15 cellular contexts compared by ENCODE assay signal in the genomic region with DNA sequence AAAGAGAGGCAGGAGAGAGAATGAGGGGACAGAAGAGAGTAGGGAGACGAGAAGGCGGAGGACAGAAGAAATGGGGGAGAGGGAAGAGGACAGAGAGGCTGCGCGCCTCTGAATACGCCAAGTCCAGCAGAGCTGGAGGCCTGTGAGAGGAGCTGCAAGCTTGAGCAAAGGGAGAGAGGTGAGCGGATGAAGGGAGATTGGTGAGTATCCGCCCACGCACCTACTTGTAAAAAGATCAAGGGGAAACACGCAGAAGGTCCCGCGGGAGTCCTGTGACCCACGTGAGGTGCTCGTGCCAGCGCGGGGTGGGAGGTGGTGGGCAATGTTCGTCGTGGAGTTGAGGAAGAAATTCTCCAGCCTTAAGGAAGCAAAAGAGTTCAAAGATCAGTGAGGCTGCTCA. TPM values are rescaled to one million over a fixed set of nuclear protein-coding genes. Genes with fewer than 3 reads are reported as not detected.
DNase-seq lines count a peak whose midpoint lies in the region; ATAC-seq and TF ChIP-seq lines count a peak whose summit lies in the region.
"Had no signal": no experiment of that assay in that cellular context is flagged by ENCODE, and none has a peak within 500 bp of the region (broad histone marks: within the 10 kb centered on the region; RNA-seq: fewer than 3 reads in every experiment).

No MANE protein-coding gene starts in this region.

- no peaks in the 10 kb centered on the region for H3K27me3 Mint-ChIP-seq in MCF 10A (ENCODE audit: insufficient read depth, unreplicated experiment)
- peaks cover 58% of the 10 kb centered on the region for H3K27me3 Mint-ChIP-seq in stimulated activated naive CD8-positive, alpha-beta T cell treated with anti-CD3 and anti-CD28 coated beads, Interleukin-15, amount 100 ng/mL, for 72 hours

- H3K4me1 ChIP-seq in breast epithelium (peaks cover 0 to 4% of the 10 kb centered on the region in 2 donors), NT2/D1 (ENCODE audit: insufficient read depth, insufficient read length) (no peaks in the 10 kb centered on the region), iPS-18a (ENCODE audit: control insufficient read depth, low read depth, low read length) (peaks cover 10% of the 10 kb centered on the region)
- H3K4me1 ChIP-seq: parathyroid adenoma had no signal

- H3K36me3 Mint-ChIP-seq in MCF 10A (ENCODE audit: insufficient read depth, unreplicated experiment), result no peaks in the 10 kb centered on the region

- intact Hi-C loops in MCF 10A (cut with micrococcal nuclease) (no loop called here), breast epithelium (cut with DNase I; ENCODE audit: low total_unique reads) (no loop called here), Right ventricle myocardium superior (cut with DNase I) (no loop called here)

- H3K4me3 ChIP-seq in breast epithelium (no peak overlapping the region), NT2/D1 (ENCODE audit: insufficient read length, low read depth) (peak overlapping the region; percentile 62), iPS-18a (ENCODE audit: low read length) (peak overlapping the region; percentile 77)

- POLR2A ChIA-PET in MCF 10A (lab: Yijun Ruan, JAX), result no interaction called here

- no peak for TF ChIP-seq CTCF in MCF 10A (IDR thresholded peaks at IDR 0.05; ENCODE audit: unreplicated experiment)
- no peak for TF ChIP-seq CTCF in breast epithelium (IDR thresholded peaks at IDR 0.05)

- no TSS peak for BruUV-seq in MCF 10A (replicated peaks; lab: Mats Ljungman, UMichigan)

- H3K4me1 Mint-ChIP-seq in MCF 10A (ENCODE audit: insufficient read depth, unreplicated experiment), result peaks cover 17% of the 10 kb centered on the region
- peaks cover 17% of the 10 kb centered on the region for H3K4me1 Mint-ChIP-seq in stimulated activated naive CD8-positive, alpha-beta T cell treated with anti-CD3 and anti-CD28 coated beads, Interleukin-15, amount 100 ng/mL, for 72 hours

- H3K4me3 Mint-ChIP-seq in MCF 10A (ENCODE audit: unreplicated experiment), result peak overlapping the region; percentile 35
- H3K4me3 Mint-ChIP-seq in stimulated activated naive CD8-positive, alpha-beta T cell treated with anti-CD3 and anti-CD28 coated beads, Interleukin-15, amount 100 ng/mL, for 72 hours, result peak overlapping the region in 1 of 2 donors; percentile 4
- H3K4me3 Mint-ChIP-seq: T-helper 2 cell treated with Interferon-gamma antibody and Interleukin-4, amounts not matched to agents 5 μg/mL and 100 μg/mL, for 36 hours had no signal

- H3K27ac ChIP-seq in breast epithelium (no peak overlapping the region), iPS-18a (ENCODE audit: low read length) (no peak overlapping the region)
- H3K27ac ChIP-seq: parathyroid adenoma had no signal

- TF ChIP-seq POLR2A in breast epithelium (IDR thresholded peaks at IDR 0.05), result no peak

- no peaks in the 10 kb centered on the region for H3K36me3 ChIP-seq in breast epithelium
- H3K36me3 ChIP-seq in NT2/D1 (ENCODE audit: insufficient read depth, insufficient read length, low read length), result no peaks in the 10 kb centered on the region
- no peaks in the 10 kb centered on the region for H3K36me3 ChIP-seq in iPS-18a (ENCODE audit: control insufficient read depth, low read depth, low read length)

- no peak overlapping the region for H3K9ac ChIP-seq in NT2/D1 (ENCODE audit: insufficient read length, low read depth)
- H3K9ac ChIP-seq in iPS-18a (ENCODE audit: low read length), result no peak overlapping the region
- H3K9ac ChIP-seq: parathyroid adenoma had no signal

- H3K9me3 ChIP-seq in breast epithelium (no peaks in the 10 kb centered on the region), NT2/D1 (ENCODE audit: insufficient read depth, low read length) (no peaks in the 10 kb centered on the region), iPS-18a (ENCODE audit: control insufficient read depth, low read depth, low read length) (no peaks in the 10 kb centered on the region)

- H3K9me3 Mint-ChIP-seq in MCF 10A (ENCODE audit: unreplicated experiment), result no peaks in the 10 kb centered on the region
- H3K9me3 Mint-ChIP-seq in stimulated activated naive CD8-positive, alpha-beta T cell treated with anti-CD3 and anti-CD28 coated beads, Interleukin-15, amount 100 ng/mL, for 72 hours, result peaks cover 0 to 7% of the 10 kb centered on the region in 2 donors
- H3K9me3 Mint-ChIP-seq: T-helper 2 cell treated with Interferon-gamma antibody and Interleukin-4, amounts not matched to agents 5 μg/mL and 100 μg/mL, for 36 hours had no signal

- CTCF ChIA-PET in MCF 10A (lab: Yijun Ruan, JAX), result no interaction called here

- DNase-seq in MCF 10A (ENCODE audit: unreplicated experiment), result no peak
- no peak for DNase-seq in breast epithelium (ENCODE audit: low spot score in 2 of 2)
- DNase-seq in NT2/D1 (ENCODE audit: low read depth, low spot score), result no peak
- no peak for DNase-seq in stimulated activated naive CD8-positive, alpha-beta T cell treated with anti-CD3 and anti-CD28 coated beads, Interleukin-15, amount 100 ng/mL, for 72 hours
- no peak for DNase-seq in Right ventricle myocardium superior
- no peak for DNase-seq in NCI-H1930 (lab: John Stamatoyannopoulos, UW)
- DNase-seq: ACHN; NCI-H1417; stimulated activated CD4-positive, alpha-beta T cell treated with anti-CD3 and anti-CD28 coated beads, Interleukin-4, amount 100 ng/mL, for 1 hour had no signal

- H3K27me3 ChIP-seq in breast epithelium (peaks cover 3 to 49% of the 10 kb centered on the region in 2 donors), NT2/D1 (ENCODE audit: insufficient read depth, insufficient read length) (peaks cover 44% of the 10 kb centered on the region), iPS-18a (ENCODE audit: control insufficient read depth, insufficient read depth, low read length) (peaks cover 57% of the 10 kb centered on the region)

- peak overlapping the region; percentile 93 for H3K27ac Mint-ChIP-seq in MCF 10A (ENCODE audit: low read depth, unreplicated experiment)
- H3K27ac Mint-ChIP-seq in stimulated activated naive CD8-positive, alpha-beta T cell treated with anti-CD3 and anti-CD28 coated beads, Interleukin-15, amount 100 ng/mL, for 72 hours, result no peak overlapping the region
- H3K27ac Mint-ChIP-seq: T-helper 2 cell treated with Interferon-gamma antibody and Interleukin-4, amounts not matched to agents 5 μg/mL and 100 μg/mL, for 36 hours had no signal

- ATAC-seq in stimulated activated naive CD8-positive, alpha-beta T cell treated with anti-CD3 and anti-CD28 coated beads, Interleukin-15, amount 100 ng/mL, for 72 hours, result peak; percentile 5
- ATAC-seq in HG03442 (IDR thresholded peaks at IDR 0.05; ENCODE audit: unreplicated experiment), result no peak
- no peak for ATAC-seq in Right ventricle myocardium superior (ENCODE audit: poor library complexity)

RNA-seq across cellular contexts. Expression of a gene that starts 2.0 kb away (rescaled TPM):
- total RNA-seq in MCF 10A (2022), result 0.82 TPM in 1 of 2 replicates, not detected in the other
- total RNA-seq in breast epithelium, result under 1 TPM in 2 of 3 donors, not detected in 1; 0.32 to 0.33 TPM
- total RNA-seq in Right ventricle myocardium superior, result not detected
- total RNA-seq: endothelial cell of umbilical vein, G401 had no signal

Comparison
In these comparisons a context has a peak if more than half of its experiments do, and no peak if none do; other contexts are left out.
1. H3K4me3 ChIP-seq: peak in NT2/D1 (single experiment) and iPS-18a (single experiment); none in breast epithelium (0 of 3).